In genomic region chr12:80778005-80778541, GRCh38 we compare ENCODE assay signal across 8 cellular contexts.
DNase-seq lines count a peak whose midpoint lies in the region; ATAC-seq and TF ChIP-seq lines count a peak whose summit lies in the region.

No MANE protein-coding gene starts in this region.

- DNase-seq in C1 segment of cervical spinal cord (lab: John Stamatoyannopoulos, UW) (peak in 9 of 14 donors; percentile 1 to 25 (median 6)), NCI-H1105 treated with DMSO at 0.1 percent for 48 hours (lab: John Stamatoyannopoulos, UW) (peak; percentile 99), UCSD-AML1 (lab: John Stamatoyannopoulos, UW; ENCODE audit: unreplicated experiment) (peak; percentile 20), cardiac muscle cell (ENCODE audit: low read depth in 1 of 2, low spot score in 1 of 2) (peak; percentile 10 to 94), neural progenitor cell (ENCODE audit: low spot score) (no peak)
- peak; percentile 48 for DNase-seq in stimulated activated CD4-positive, alpha-beta T cell treated with anti-CD3 and anti-CD28 coated beads, Interleukin-15, amount 100 ng/mL, for 24 hours

- no peaks in the 10 kb centered on the region for H3K9me3 ChIP-seq in cardiac muscle cell (ENCODE audit: low read depth)
- no peaks in the 10 kb centered on the region for H3K9me3 ChIP-seq in neural progenitor cell (ENCODE audit: low read depth)

- H4K20me1 ChIP-seq in neural progenitor cell (ENCODE audit: low read depth): no peaks in the 10 kb centered on the region

- no peak overlapping the region for H2AFZ ChIP-seq in neural progenitor cell (replicated peaks)

- no peak overlapping the region for H3K27ac Mint-ChIP-seq in neural progenitor cell

- H3K36me3 ChIP-seq in cardiac muscle cell: no peaks in the 10 kb centered on the region
- no peaks in the 10 kb centered on the region for H3K36me3 ChIP-seq in neural progenitor cell

- peak; percentile 98 for ATAC-seq in GM18858 (IDR thresholded peaks at IDR 0.05; ENCODE audit: unreplicated experiment)
- ATAC-seq in HG02885 (IDR thresholded peaks at IDR 0.05; ENCODE audit: poor library complexity, unreplicated experiment): peak; percentile 96

- no peaks in the 10 kb centered on the region for H3K36me3 Mint-ChIP-seq in neural progenitor cell

- H3K4me2 ChIP-seq in neural progenitor cell: no peak overlapping the region

- H3K9ac ChIP-seq in neural progenitor cell: no peak overlapping the region

- H3K4me1 Mint-ChIP-seq in neural progenitor cell: no peaks in the 10 kb centered on the region

- no peak overlapping the region for H3K4me3 Mint-ChIP-seq in neural progenitor cell

- TF ChIP-seq CTCF in cardiac muscle cell (IDR thresholded peaks at IDR 0.05; ENCODE audit: low read depth, low read length) (no peak), neural progenitor cell (IDR thresholded peaks at IDR 0.05) (no peak)

- no peaks in the 10 kb centered on the region for H3K4me1 ChIP-seq in cardiac muscle cell (ENCODE audit: low read depth)
- H3K4me1 ChIP-seq in neural progenitor cell: peaks cover 28% of the 10 kb centered on the region

- H3K27me3 ChIP-seq in cardiac muscle cell: no peaks in the 10 kb centered on the region
- H3K27me3 ChIP-seq in neural progenitor cell: no peaks in the 10 kb centered on the region

- H3K4me3 ChIP-seq in cardiac muscle cell: no peak overlapping the region
- H3K4me3 ChIP-seq in neural progenitor cell: no peak overlapping the region

- H3F3A ChIP-seq in neural progenitor cell (ENCODE audit: low read depth): peaks cover 21% of the 10 kb centered on the region

- peaks cover 7% of the 10 kb centered on the region for H3K9me3 Mint-ChIP-seq in neural progenitor cell

- H3K27me3 Mint-ChIP-seq in neural progenitor cell (ENCODE audit: insufficient read depth, low read depth): no peaks in the 10 kb centered on the region

- H3K27ac ChIP-seq in cardiac muscle cell (no peak overlapping the region), neural progenitor cell (no peak overlapping the region)

- H3K79me2 ChIP-seq in neural progenitor cell (ENCODE audit: low read depth): no peaks in the 10 kb centered on the region
